Comparison of ENCODE assay signal across 1 cellular context in the genomic region with DNA sequence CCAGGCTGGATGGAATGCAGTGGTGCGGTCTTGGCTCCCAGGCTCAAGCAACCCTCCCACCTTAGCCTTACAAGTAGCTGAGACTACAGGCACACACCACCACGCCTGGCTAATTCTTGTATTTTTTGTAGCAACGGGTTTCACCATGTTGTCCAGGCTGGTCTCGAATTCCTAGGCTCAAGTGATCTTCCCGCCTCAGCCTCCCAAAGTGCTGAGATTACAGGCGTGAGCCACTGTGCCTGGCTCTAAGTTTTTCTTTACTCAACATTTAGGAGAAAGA. TPM values are rescaled to one million over a fixed set of nuclear protein-coding genes. Genes with fewer than 3 reads are reported as not detected.
"Had no signal": no experiment of that assay in that cellular context is flagged by ENCODE, and none has a peak within 500 bp of the region (broad histone marks: within the 10 kb centered on the region; RNA-seq: fewer than 3 reads in every experiment).

No MANE protein-coding gene starts in this region.

RNA-seq across cellular contexts. Expression of gene IGF2BP2, which starts 26.1 kb away (rescaled TPM):
- polyA plus RNA-seq: naive thymus-derived CD4-positive, alpha-beta T cell had no signal
